9 cellular contexts compared by ENCODE assay signal in genomic region chr7:47314728-47315601, GRCh38.
A peak's percentile ranks its signal among the peaks of the same experiment; 100 is the strongest.
DNase-seq lines count a peak whose midpoint lies in the region; ATAC-seq and TF ChIP-seq lines count a peak whose summit lies in the region.
"Had no signal": no experiment of that assay in that cellular context is flagged by ENCODE, and none has a peak within 500 bp of the region (broad histone marks: within the 10 kb centered on the region; RNA-seq: fewer than 3 reads in every experiment).

No MANE protein-coding gene starts in this region.

- no peak overlapping the region for H3K27ac ChIP-seq in neuronal stem cell (replicated peaks; ENCODE audit: low read length)

- no peak overlapping the region for H4K91ac ChIP-seq in neuronal stem cell (ENCODE audit: low read depth, low read length, poor library complexity)

- H3K9me3 Mint-ChIP-seq in activated CD4-positive, alpha-beta T cell treated with anti-CD3 and anti-CD28 coated beads, Interleukin-2, amount 10 ng/mL, durations not matched to agents 24 days and 14 days: no peaks in the 10 kb centered on the region

- H3K27me3 Mint-ChIP-seq in activated CD4-positive, alpha-beta T cell treated with anti-CD3 and anti-CD28 coated beads, Interleukin-2, amount 10 ng/mL, durations not matched to agents 24 days and 14 days: no peaks in the 10 kb centered on the region

- H3K4me1 Mint-ChIP-seq in activated CD4-positive, alpha-beta T cell treated with anti-CD3 and anti-CD28 coated beads, Interleukin-2, amount 10 ng/mL, durations not matched to agents 24 days and 14 days: peaks cover 12% of the 10 kb centered on the region

- H3K27ac Mint-ChIP-seq in activated CD4-positive, alpha-beta T cell treated with anti-CD3 and anti-CD28 coated beads, Interleukin-2, amount 10 ng/mL, durations not matched to agents 24 days and 14 days: peak overlapping the region; percentile 63

- H3K9ac ChIP-seq in neuronal stem cell (ENCODE audit: low read depth, low read length, poor library complexity): no peak overlapping the region

- H3K27me3 ChIP-seq in neuronal stem cell (ENCODE audit: control insufficient read depth in 3 of 3, insufficient read depth in 3 of 3, low read depth in 1 of 3, low read length in 3 of 3): no peaks in the 10 kb centered on the region

- H3K79me1 ChIP-seq in neuronal stem cell (ENCODE audit: low read depth, low read length): no peaks in the 10 kb centered on the region

- no peak overlapping the region for H3K4me3 Mint-ChIP-seq in activated CD4-positive, alpha-beta T cell treated with anti-CD3 and anti-CD28 coated beads, Interleukin-2, amount 10 ng/mL, durations not matched to agents 24 days and 14 days

- no peak overlapping the region for H2BK15ac ChIP-seq in neuronal stem cell (ENCODE audit: low read length)

- no peak overlapping the region for H2BK120ac ChIP-seq in neuronal stem cell (ENCODE audit: low read depth, low read length)

- peaks cover 0 to 10% of the 10 kb centered on the region in 2 donors for H3K36me3 ChIP-seq in neuronal stem cell (replicated peaks in 1 of 2; ENCODE audit: control insufficient read depth in 2 of 2, insufficient read depth in 2 of 2, low read length in 2 of 2)

- no peak overlapping the region for H3K4me2 ChIP-seq in neuronal stem cell (ENCODE audit: insufficient read depth, low read length, poor library complexity, severe bottlenecking)

- peaks cover 21 to 22% of the 10 kb centered on the region in 2 donors for H3K4me1 ChIP-seq in neuronal stem cell (ENCODE audit: control insufficient read depth in 2 of 2, insufficient read depth in 1 of 2, low read depth in 1 of 2, low read length in 2 of 2)

- H3K18ac ChIP-seq in neuronal stem cell (ENCODE audit: low read length): peak overlapping the region; percentile 91

- no peak for TF ChIP-seq CTCF in fibroblast of pulmonary artery (IDR thresholded peaks at IDR 0.05; ENCODE audit: low read length, missing control alignments)

- H3K36me3 Mint-ChIP-seq in activated CD4-positive, alpha-beta T cell treated with anti-CD3 and anti-CD28 coated beads, Interleukin-2, amount 10 ng/mL, durations not matched to agents 24 days and 14 days (ENCODE audit: low read depth): no peaks in the 10 kb centered on the region

- intact Hi-C loops in activated CD4-positive, alpha-beta T cell treated with anti-CD3 and anti-CD28 coated beads, Interleukin-2, amount 10 ng/mL, durations not matched to agents 24 days and 14 days (cut with micrococcal nuclease): no loop called here

- H3K4me3 ChIP-seq in fibroblast of pulmonary artery (replicated peaks; ENCODE audit: low read depth, low read length) (no peak overlapping the region), neuronal stem cell (ENCODE audit: low read length in 2 of 2) (no peak overlapping the region)

- DNase-seq in activated CD4-positive, alpha-beta T cell treated with anti-CD3 and anti-CD28 coated beads, Interleukin-2, amount 10 ng/mL, durations not matched to agents 24 days and 14 days: no peak
- DNase-seq in activated CD4-positive, alpha-beta T cell treated with anti-CD3 and anti-CD28 coated beads for 4 hours: no peak
- DNase-seq in fibroblast of pulmonary artery (ENCODE audit: low read depth) (peak; percentile 59), neuronal stem cell (ENCODE audit: low spot score) (no peak), SK-N-DZ (ENCODE audit: low spot score) (no peak), NCI-H2196 treated with DMSO at 0.1 percent for 48 hours (lab: John Stamatoyannopoulos, UW; ENCODE audit: unreplicated experiment) (no peak), medulla oblongata (ENCODE audit: extremely low spot score) (no peak)
- DNase-seq: ACHN had no signal

- no CpG with 5 or more reads among the region's 29 CpGs for WGBS in neuronal stem cell (ENCODE audit: extremely low coverage in 2 of 2, insufficient read length in 2 of 2, insufficient replicate concordance in 1 of 2), 2 donors

- H4K8ac ChIP-seq in neuronal stem cell (ENCODE audit: low read depth, low read length): no peak overlapping the region

- H2AFZ ChIP-seq in neuronal stem cell (ENCODE audit: low read length): peak overlapping the region; percentile 69

- ATAC-seq in HG03095 (IDR thresholded peaks at IDR 0.05; ENCODE audit: unreplicated experiment): no peak

- H3K4ac ChIP-seq in neuronal stem cell (ENCODE audit: low read length): no peak overlapping the region

- no peak overlapping the region for H3K14ac ChIP-seq in neuronal stem cell (ENCODE audit: low read length)

- H2AK5ac ChIP-seq in neuronal stem cell (ENCODE audit: low read depth, low read length): peak overlapping the region; percentile 2

- H2BK5ac ChIP-seq in neuronal stem cell (ENCODE audit: low read length): no peak overlapping the region

- H3K23ac ChIP-seq in neuronal stem cell (ENCODE audit: low read depth, low read length, poor library complexity): no peak overlapping the region

- no peak overlapping the region for H2BK12ac ChIP-seq in neuronal stem cell (ENCODE audit: low read length)

- peaks cover 0 to 2% of the 10 kb centered on the region in 2 donors for H3K9me3 ChIP-seq in neuronal stem cell (replicated peaks in 1 of 2; ENCODE audit: control insufficient read depth in 2 of 2, insufficient read depth in 1 of 2, low read depth in 1 of 2, low read length in 2 of 2)
